Comparison of ENCODE assay signal across 8 cellular contexts in genomic region chrY:13479828-13480227, GRCh38. TPM values are rescaled to one million over a fixed set of nuclear protein-coding genes. Genes with fewer than 3 reads are reported as not detected.
A peak's percentile ranks its signal among the peaks of the same experiment; 100 is the strongest.
DNase-seq lines count a peak whose midpoint lies in the region; ATAC-seq and TF ChIP-seq lines count a peak whose summit lies in the region.

Gene UTY, minus strand, starts transcription at chrY:13480033. Its CDS starts 368 bp downstream, at chrY:13479665.

- H3K36me3 ChIP-seq in heart left ventricle (peaks cover 0 to 8% (median 0%) of the 10 kb centered on the region in 9 donors), spleen (peaks cover 0 to 11% (median 0%) of the 10 kb centered on the region in 6 donors)

- H3K4me3 Mint-ChIP-seq in activated CD4-positive, alpha-beta memory T cell treated with anti-CD3 and anti-CD28 coated beads for 36 hours = peak within 1 kb of the TSS; percentile 90
- no peak within 1 kb of the TSS for H3K4me3 Mint-ChIP-seq in type B pancreatic cell

- peak within 1 kb of the TSS; percentile 75 for H3K4me3 ChIP-seq in Jurkat, Clone E6-1 (ENCODE audit: low read length)
- peak within 1 kb of the TSS in 7 of 12 donors; percentile 62 to 97 (median 76) for H3K4me3 ChIP-seq in heart left ventricle
- peak within 1 kb of the TSS in 4 of 8 donors; percentile 35 to 53 (median 50) for H3K4me3 ChIP-seq in spleen

- CTCF ChIA-PET in activated CD4-positive, alpha-beta memory T cell treated with anti-CD3 and anti-CD28 coated beads for 36 hours (lab: Charles Lee) = interaction anchor here (1.0 kb wide), 1 partner anchor 44 kb away, joined by 3 read pairs; no protein-coding TSS in a partner anchor

- POLR2A ChIA-PET in activated CD4-positive, alpha-beta memory T cell treated with anti-CD3 and anti-CD28 coated beads for 36 hours (lab: Charles Lee) = interaction anchor here (1.0 to 1.8 kb wide), 3 partner anchors 109 to 271 kb away, joined by 3 to 6 read pairs (median 4); partner anchors contain the start of gene TMSB4Y

- peaks cover 14% of the 10 kb centered on the region for H3K4me1 Mint-ChIP-seq in activated CD4-positive, alpha-beta memory T cell treated with anti-CD3 and anti-CD28 coated beads for 36 hours (ENCODE audit: low read depth)
- H3K4me1 Mint-ChIP-seq in type B pancreatic cell (ENCODE audit: unreplicated experiment) = no peaks in the 10 kb centered on the region

- no peaks in the 10 kb centered on the region for H3K9me3 ChIP-seq in heart left ventricle
- H3K9me3 ChIP-seq in spleen = no peaks in the 10 kb centered on the region

- no peaks in the 10 kb centered on the region for H3K9me3 Mint-ChIP-seq in activated CD4-positive, alpha-beta memory T cell treated with anti-CD3 and anti-CD28 coated beads for 36 hours
- no peaks in the 10 kb centered on the region for H3K9me3 Mint-ChIP-seq in type B pancreatic cell

- DNase-seq in Jurkat, Clone E6-1 (ENCODE audit: low read depth, low spot score) = peak; percentile 77
- DNase-seq in activated CD4-positive, alpha-beta memory T cell treated with anti-CD3 and anti-CD28 coated beads for 36 hours = peak; percentile 84
- peak in 3 of 5 donors; percentile 85 to 88 (median 86) for DNase-seq in heart left ventricle
- DNase-seq in stimulated activated CD4-positive, alpha-beta T cell treated with anti-CD3 and anti-CD28 coated beads, Interleukin-2, amount 100 ng/mL, for 4 hours (ENCODE audit: low read depth) = peak; percentile 58
- no peak for DNase-seq in spleen
- DNase-seq in HuH-7.5 (ENCODE audit: low spot score) = no peak
- no peak for DNase-seq in type B pancreatic cell (ENCODE audit: extremely low spot score, unreplicated experiment)

- H3K27me3 Mint-ChIP-seq in activated CD4-positive, alpha-beta memory T cell treated with anti-CD3 and anti-CD28 coated beads for 36 hours = no peaks in the 10 kb centered on the region
- no peaks in the 10 kb centered on the region for H3K27me3 Mint-ChIP-seq in type B pancreatic cell

- no peaks in the 10 kb centered on the region for H3K27me3 ChIP-seq in heart left ventricle
- H3K27me3 ChIP-seq in spleen (replicated peaks in 1 of 7) = no peaks in the 10 kb centered on the region

- ATAC-seq in GM19035 (IDR thresholded peaks at IDR 0.05; ENCODE audit: unreplicated experiment) = peak; percentile 94
- ATAC-seq in heart left ventricle = peak in 2 of 4 donors; percentile 99

- H3K27ac Mint-ChIP-seq in activated CD4-positive, alpha-beta memory T cell treated with anti-CD3 and anti-CD28 coated beads for 36 hours = peak within 1 kb of the TSS; percentile 95
- H3K27ac Mint-ChIP-seq in type B pancreatic cell = no peak within 1 kb of the TSS

- TF ChIP-seq POLR2A in heart left ventricle (IDR thresholded peaks at IDR 0.05) = no peak
- TF ChIP-seq POLR2A in spleen (IDR thresholded peaks at IDR 0.05) = no peak

- H3K4me1 ChIP-seq in heart left ventricle (peaks cover 0 to 23% (median 0%) of the 10 kb centered on the region in 12 donors), spleen (peaks cover 0 to 37% (median 13%) of the 10 kb centered on the region in 6 donors)

- no peak for TF ChIP-seq CTCF in heart left ventricle (IDR thresholded peaks at IDR 0.05)
- TF ChIP-seq CTCF in spleen (IDR thresholded peaks at IDR 0.05 in 8 of 11, conservative IDR thresholded peaks at IDR 0.05 in 3 of 11) = no peak
- no peak for TF ChIP-seq CTCF in type B pancreatic cell (conservative IDR thresholded peaks at IDR 0.05)

- peaks cover 15% of the 10 kb centered on the region for H3K36me3 Mint-ChIP-seq in activated CD4-positive, alpha-beta memory T cell treated with anti-CD3 and anti-CD28 coated beads for 36 hours
- no peaks in the 10 kb centered on the region for H3K36me3 Mint-ChIP-seq in type B pancreatic cell

- intact Hi-C loops in activated CD4-positive, alpha-beta memory T cell treated with anti-CD3 and anti-CD28 coated beads for 36 hours (cut with micrococcal nuclease) = loop anchor here (1.0 to 10.0 kb wide), 7 partner anchors 43 to 862 kb away; partner anchors contain the start of genes DDX3Y and TMSB4Y
- intact Hi-C loops in heart left ventricle (cut with DNase I) (loop anchor here in 2 of 10 donors (2.0 to 5.0 kb wide), 2 partner anchors 43 to 223 kb away; partner anchors contain the start of gene TMSB4Y (in 1 of the 2)), spleen (cut with DNase I; ENCODE audit: low total_unique reads) (no loop called here)

- 0 to 1% methylated on average over 18 of the region's 18 CpGs; no CpG with 5 or more reads in 2 of the 4 donors for WGBS in heart left ventricle, 4 donors
- WGBS in spleen, 5 donors = 0 to 1% (median 0%) methylated on average over 1 to 18 of the region's 18 CpGs; no CpG with 5 or more reads in 2 of the 5 donors

- peak within 1 kb of the TSS in 7 of 12 donors; percentile 91 to 96 (median 95) for H3K27ac ChIP-seq in heart left ventricle
- peak within 1 kb of the TSS in 3 of 8 donors; percentile 95 to 98 (median 97) for H3K27ac ChIP-seq in spleen

RNA-seq across cellular contexts. Expression of gene UTY, which starts in this region (rescaled TPM):
- polyA plus RNA-seq in Jurkat, Clone E6-1 (2012; ENCODE audit: insufficient read depth, insufficient read length) = not detected
- total RNA-seq in activated CD4-positive, alpha-beta memory T cell treated with anti-CD3 and anti-CD28 coated beads for 36 hours = 10 to 100 TPM; 16.0 to 18.3 TPM
- total RNA-seq in heart left ventricle = 10 to 100 TPM in 3 of 9 donors, 1 to 10 TPM in 1, not detected in 5; 9.2 to 17.3 (median 14.0) TPM
- 1 to 10 TPM; 2.6 to 3.0 TPM for polyA plus RNA-seq in heart left ventricle
- total RNA-seq in spleen = 10 to 100 TPM in 2 of 7 donors, under 1 TPM in 1, not detected in 4; 0.34 to 64.1 (median 63.5) TPM
- 1 to 10 TPM in 2 of 3 donors, under 1 TPM in 1; under 0.01 to 4.8 (median 4.2) TPM for polyA plus RNA-seq in spleen
- not detected in 2 replicates for total RNA-seq in type B pancreatic cell (ENCODE audit: low replicate concordance)

Comparison
In these comparisons a context has a peak if more than half of its experiments do, and no peak if none do; other contexts are left out.
1. DNase-seq: peak in Jurkat, Clone E6-1 (single experiment), activated CD4-positive, alpha-beta memory T cell treated with anti-CD3 and anti-CD28 coated beads for 36 hours (single experiment), heart left ventricle (3 of 5) and stimulated activated CD4-positive, alpha-beta T cell treated with anti-CD3 and anti-CD28 coated beads, Interleukin-2, amount 100 ng/mL, for 4 hours (single experiment); none in spleen (single experiment), HuH-7.5 (single experiment) and type B pancreatic cell (single experiment).